In the genomic region with DNA sequence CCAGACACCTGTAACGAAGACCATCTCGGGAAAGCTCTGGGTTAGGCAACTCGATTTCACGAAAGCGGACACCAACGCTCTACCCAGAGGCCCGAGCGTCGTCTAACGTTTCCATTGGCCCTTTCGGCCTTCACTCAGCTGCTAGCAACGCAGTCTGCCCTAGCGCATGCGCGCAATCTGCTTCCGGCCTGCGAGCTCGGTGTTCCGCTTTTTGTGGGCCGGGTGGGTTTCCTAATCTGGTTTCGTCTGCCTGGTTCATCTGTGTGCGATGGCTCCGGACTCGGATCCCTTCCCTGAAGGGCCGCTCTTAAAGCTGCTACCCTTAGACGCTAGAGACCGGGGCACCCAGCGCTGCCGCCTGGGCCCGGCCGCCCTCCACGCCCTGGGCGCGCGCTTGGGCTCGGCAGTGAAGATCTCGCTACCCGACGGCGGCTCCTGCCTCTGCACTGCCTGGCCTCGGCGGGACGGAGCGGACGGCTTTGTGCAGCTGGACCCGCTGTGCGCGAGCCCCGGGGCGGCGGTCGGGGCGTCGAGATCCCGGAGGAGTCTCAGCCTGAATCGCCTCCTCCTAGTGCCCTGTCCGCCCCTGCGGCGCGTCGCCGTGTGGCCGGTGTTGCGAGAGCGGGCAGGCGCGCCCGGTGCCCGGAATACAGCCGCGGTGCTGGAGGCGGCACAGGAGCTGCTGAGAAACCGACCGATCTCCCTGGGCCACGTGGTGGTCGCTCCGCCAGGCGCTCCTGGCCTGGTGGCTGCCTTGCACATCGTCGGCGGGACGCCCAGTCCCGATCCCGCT, we compare ENCODE assay signal across 1 cellular context.
TF ChIP-seq lines count a peak whose summit lies in the region.

No MANE protein-coding gene starts in this region.

TF ChIP-seq in liver, 16 proteins besides CTCF, POLR2A, EP300 and RAD21 (continued from another document):
- TF ChIP-seq FOXA2 (IDR thresholded peaks at IDR 0.05) (no peak), FOXA1 (IDR thresholded peaks at IDR 0.05) (peak; percentile 22), HNF4G (IDR thresholded peaks at IDR 0.05) (no peak)
TF ChIP-seq in liver: peak in this region for 8.
